8 cellular contexts compared by ENCODE assay signal in the genomic region with DNA sequence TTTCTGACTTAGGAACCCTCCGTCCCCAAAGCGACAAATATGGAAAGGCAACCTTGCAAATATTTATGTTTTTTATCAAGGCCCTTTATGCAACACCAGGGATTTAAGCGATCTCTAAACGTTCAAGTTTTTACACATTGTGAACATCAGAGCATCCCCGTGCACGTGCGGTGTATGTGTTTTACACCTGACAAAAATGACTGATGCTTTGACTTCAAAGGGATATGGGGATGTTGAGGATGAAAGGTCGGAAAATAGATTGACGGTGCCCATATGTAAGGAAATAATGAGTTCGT. TPM values are rescaled to one million over a fixed set of nuclear protein-coding genes. Genes with fewer than 3 reads are reported as not detected.
DNase-seq lines count a peak whose midpoint lies in the region; ATAC-seq and TF ChIP-seq lines count a peak whose summit lies in the region.

No MANE protein-coding gene starts in this region.

- H3F3A ChIP-seq in GM23338 (replicated peaks; ENCODE audit: low read depth), result no peaks in the 10 kb centered on the region; the same call in 1 of the 2 replicates

- H3K36me3 ChIP-seq in GM23338 (ENCODE audit: insufficient read depth) (no peaks in the 10 kb centered on the region), skeletal muscle tissue (ENCODE audit: control insufficient read depth in 3 of 3, insufficient read depth in 3 of 3, low read length in 3 of 3) (no peaks in the 10 kb centered on the region)

- H3K4me3 ChIP-seq in GM23338 (peak overlapping the region; percentile 75), WI38 (ENCODE audit: low read depth, low read length) (peak overlapping the region; percentile 79), right cardiac atrium (ENCODE audit: low read length) (peak overlapping the region; percentile 89), skeletal muscle tissue (ENCODE audit: low read length in 3 of 3) (peak overlapping the region; percentile 90 to 93 (median 90))

- peak overlapping the region; percentile 69; the same call in 1 of the 2 replicates for H2AFZ ChIP-seq in GM23338

- peaks cover 18% of the 10 kb centered on the region; the same call in 2 of the 3 replicates for H3K4me1 Mint-ChIP-seq in GM23338

- H3K27me3 ChIP-seq in GM23338 (ENCODE audit: insufficient read depth), result peaks cover 17% of the 10 kb centered on the region
- H3K27me3 ChIP-seq in right cardiac atrium (ENCODE audit: control insufficient read depth, insufficient read depth), result no peaks in the 10 kb centered on the region
- no peaks in the 10 kb centered on the region for H3K27me3 ChIP-seq in skeletal muscle tissue (ENCODE audit: control insufficient read depth in 3 of 3, insufficient read depth in 3 of 3, low read length in 3 of 3)

- no peaks in the 10 kb centered on the region for H3K9me3 Mint-ChIP-seq in GM23338

- peak overlapping the region; percentile 79; the same call in 2 of the 3 replicates for H3K4me3 Mint-ChIP-seq in GM23338

- H3K27ac ChIP-seq in GM23338 (ENCODE audit: low read depth), result no peak overlapping the region
- peak overlapping the region; percentile 94 for H3K27ac ChIP-seq in right cardiac atrium (ENCODE audit: low read length)
- peak overlapping the region; percentile 94 for H3K27ac ChIP-seq in skeletal muscle tissue (ENCODE audit: low read depth, low read length)

- TF ChIP-seq CTCF in GM23338 (conservative IDR thresholded peaks at IDR 0.05; ENCODE audit: low read depth in 2 of 2), result no peak
- TF ChIP-seq CTCF in WI38 (IDR thresholded peaks at IDR 0.05; ENCODE audit: low read depth, low read length), result no peak

- H3K27me3 Mint-ChIP-seq in GM23338 (ENCODE audit: insufficient read depth, low read depth, poor library complexity), result peaks cover 1% of the 10 kb centered on the region

- intact Hi-C loops in right cardiac atrium (cut with DNase I), result no loop called here

- H3K9me3 ChIP-seq in right cardiac atrium (ENCODE audit: control insufficient read depth, low read length) (no peaks in the 10 kb centered on the region), skeletal muscle tissue (ENCODE audit: control insufficient read depth in 3 of 3, low read length in 3 of 3) (no peaks in the 10 kb centered on the region)

- peaks cover 15% of the 10 kb centered on the region for H3K4me1 ChIP-seq in GM23338 (ENCODE audit: insufficient read depth)
- H3K4me1 ChIP-seq in right cardiac atrium (ENCODE audit: control insufficient read depth, insufficient read depth, low read length), result peaks cover 3% of the 10 kb centered on the region
- H3K4me1 ChIP-seq in skeletal muscle tissue (ENCODE audit: control insufficient read depth in 3 of 3, insufficient read depth in 3 of 3, low read length in 3 of 3), result peaks cover 27 to 47% (median 40%) of the 10 kb centered on the region in 3 donors

- no peak for DNase-seq in GM23338 (ENCODE audit: low spot score)
- DNase-seq in right cardiac atrium, result peak in 1 of 3 donors; percentile 41
- no peak for DNase-seq in kidney glomerular epithelial cell (lab: John Stamatoyannopoulos, UW)
- DNase-seq in T1000 (lab: John Stamatoyannopoulos, UW), result no peak
- no peak for DNase-seq in COR-L47 (lab: John Stamatoyannopoulos, UW)
- no peak for DNase-seq in ecto neural progenitor cell (ENCODE audit: low spot score)

- 24% methylated on average over 10 of the region's 10 CpGs for WGBS in right cardiac atrium

- H3K27ac Mint-ChIP-seq in GM23338, result no peak overlapping the region

- no peaks in the 10 kb centered on the region for H3K36me3 Mint-ChIP-seq in GM23338 (ENCODE audit: low read depth)

- peak overlapping the region; percentile 79 for H3K4me2 ChIP-seq in GM23338

- no peak for ATAC-seq in GM23338
- no peak for ATAC-seq in right cardiac atrium

- H3K79me2 ChIP-seq in GM23338 (replicated peaks; ENCODE audit: insufficient read depth), result peaks cover 14% of the 10 kb centered on the region; the same call in 1 of the 2 replicates

- no peaks in the 10 kb centered on the region for H3K9me2 ChIP-seq in GM23338 (ENCODE audit: insufficient read depth)

- peaks cover 12% of the 10 kb centered on the region; the same call in 1 of the 2 replicates for H4K20me1 ChIP-seq in GM23338 (replicated peaks; ENCODE audit: insufficient read depth)

- H3K9ac ChIP-seq in skeletal muscle tissue (ENCODE audit: low read depth in 1 of 3, low read length in 3 of 3), result peak overlapping the region; percentile 91 to 96 (median 93)

TF ChIP-seq in GM23338, 12 proteins besides CTCF, POLR2A, EP300 and RAD21:
- TF ChIP-seq CREB1 (CRISPR knock-in tag; IDR thresholded peaks at IDR 0.05; ENCODE audit: low read depth) (no peak), ZNF114 (CRISPR knock-in tag; IDR thresholded peaks at IDR 0.05) (no peak), ZNF331 (CRISPR knock-in tag; IDR thresholded peaks at IDR 0.05; ENCODE audit: low read depth) (no peak), STAT1 (IDR thresholded peaks at IDR 0.05; ENCODE audit: unreplicated experiment) (no peak), NANOG (IDR thresholded peaks at IDR 0.05; ENCODE audit: borderline replicate concordance) (no peak), EZH2 (IDR thresholded peaks at IDR 0.05; ENCODE audit: low read depth, unreplicated experiment) (no peak)
- TF ChIP-seq, protein P1, sequence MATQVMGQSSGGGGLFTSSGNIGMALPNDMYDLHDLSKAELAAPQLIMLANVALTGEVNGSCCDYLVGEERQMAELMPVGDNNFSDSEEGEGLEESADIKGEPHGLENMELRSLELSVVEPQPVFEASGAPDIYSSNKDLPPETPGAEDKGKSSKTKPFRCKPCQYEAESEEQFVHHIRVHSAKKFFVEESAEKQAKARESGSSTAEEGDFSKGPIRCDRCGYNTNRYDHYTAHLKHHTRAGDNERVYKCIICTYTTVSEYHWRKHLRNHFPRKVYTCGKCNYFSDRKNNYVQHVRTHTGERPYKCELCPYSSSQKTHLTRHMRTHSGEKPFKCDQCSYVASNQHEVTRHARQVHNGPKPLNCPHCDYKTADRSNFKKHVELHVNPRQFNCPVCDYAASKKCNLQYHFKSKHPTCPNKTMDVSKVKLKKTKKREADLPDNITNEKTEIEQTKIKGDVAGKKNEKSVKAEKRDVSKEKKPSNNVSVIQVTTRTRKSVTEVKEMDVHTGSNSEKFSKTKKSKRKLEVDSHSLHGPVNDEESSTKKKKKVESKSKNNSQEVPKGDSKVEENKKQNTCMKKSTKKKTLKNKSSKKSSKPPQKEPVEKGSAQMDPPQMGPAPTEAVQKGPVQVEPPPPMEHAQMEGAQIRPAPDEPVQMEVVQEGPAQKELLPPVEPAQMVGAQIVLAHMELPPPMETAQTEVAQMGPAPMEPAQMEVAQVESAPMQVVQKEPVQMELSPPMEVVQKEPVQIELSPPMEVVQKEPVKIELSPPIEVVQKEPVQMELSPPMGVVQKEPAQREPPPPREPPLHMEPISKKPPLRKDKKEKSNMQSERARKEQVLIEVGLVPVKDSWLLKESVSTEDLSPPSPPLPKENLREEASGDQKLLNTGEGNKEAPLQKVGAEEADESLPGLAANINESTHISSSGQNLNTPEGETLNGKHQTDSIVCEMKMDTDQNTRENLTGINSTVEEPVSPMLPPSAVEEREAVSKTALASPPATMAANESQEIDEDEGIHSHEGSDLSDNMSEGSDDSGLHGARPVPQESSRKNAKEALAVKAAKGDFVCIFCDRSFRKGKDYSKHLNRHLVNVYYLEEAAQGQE (IDR thresholded peaks at IDR 0.05; ENCODE audit: unreplicated experiment), result no peak
TF ChIP-seq in GM23338: peak in this region for 0.

RNA-seq across cellular contexts. Expression of a gene that starts 0.8 kb away (rescaled TPM):
- 13.0 and 16.8 TPM in 2 replicates for total RNA-seq in GM23338 (2014; rRNA removed; shearing (Covaris generic))
- polyA plus RNA-seq in GM23338 (2016; fragmentation: Nextera tagmentation; extraction: Ambion mirVana) (3.7 and 4.0 TPM in 2 replicates), right cardiac atrium (13.4 TPM)
- total RNA-seq in right cardiac atrium (10 to 100 TPM; 19.9 to 26.8 (median 20.8) TPM), skeletal muscle tissue (11.5 TPM)

RNA-seq across cellular contexts. Expression of a gene that starts 2.0 kb away (rescaled TPM):
- 6.7 and 8.0 TPM in 2 replicates for total RNA-seq in GM23338 (2014; rRNA removed; shearing (Covaris generic))
- polyA plus RNA-seq in GM23338 (2016; fragmentation: Nextera tagmentation; extraction: Ambion mirVana) (10.7 and 11.7 TPM in 2 replicates), right cardiac atrium (5.6 TPM)
- total RNA-seq in right cardiac atrium (1 to 10 TPM; 5.7 to 8.3 (median 6.9) TPM), skeletal muscle tissue (8.9 TPM)
